Comparison of ENCODE assay signal across 11 cellular contexts in the genomic region with DNA sequence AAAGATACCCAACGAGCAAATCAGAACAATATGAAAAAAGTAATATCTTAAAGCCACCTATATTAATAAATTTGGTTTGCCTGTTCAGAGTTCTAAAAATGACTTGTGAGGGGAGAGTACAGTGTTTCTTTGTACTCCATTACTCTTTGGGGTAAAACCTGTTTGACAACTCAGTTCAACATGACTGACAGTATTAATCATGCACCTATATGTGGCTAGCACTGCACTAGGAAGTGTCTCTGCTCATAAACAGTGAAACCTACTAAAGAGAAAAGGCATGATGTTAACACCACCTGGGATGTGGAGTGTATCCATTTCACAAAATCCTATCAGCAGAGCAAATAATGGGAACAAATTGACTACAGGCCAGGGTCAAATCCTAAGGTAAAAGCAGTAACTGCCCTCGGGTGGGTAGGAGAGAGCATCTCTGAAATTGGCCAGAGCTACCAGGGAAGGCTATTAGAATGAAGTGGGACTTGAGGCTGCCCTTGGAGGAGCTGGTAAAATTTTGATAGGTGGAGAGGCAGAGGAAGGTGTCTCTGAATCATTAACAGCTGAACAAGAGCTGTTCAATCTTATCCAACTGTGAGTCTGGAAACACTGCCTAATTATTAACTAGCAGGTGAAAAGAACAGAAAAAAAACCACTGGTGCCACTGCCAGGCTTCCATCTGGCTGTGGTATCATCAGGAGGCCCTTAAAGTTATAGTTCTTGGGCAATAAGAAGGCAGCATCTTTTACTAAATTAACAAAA.
DNase-seq lines count a peak whose midpoint lies in the region; ATAC-seq, FAIRE-seq and TF ChIP-seq lines count a peak whose summit lies in the region.
"Had no signal": no experiment of that assay in that cellular context is flagged by ENCODE, and none has a peak within 500 bp of the region (broad histone marks: within the 10 kb centered on the region; RNA-seq: fewer than 3 reads in every experiment).

No MANE protein-coding gene starts in this region.

- H3K4me2 ChIP-seq in keratinocyte (ENCODE audit: control insufficient read depth, extremely low read depth, insufficient read depth, low read depth, low read length), result peak overlapping the region; percentile 67
- H3K4me2 ChIP-seq: BLaER1 treated with 17β-estradiol and CSF1 and Interleukin-3, amounts not matched to agents 10 nM and 100 nM had no signal

- H3K4me3 Mint-ChIP-seq in natural killer cell, result no peak overlapping the region
- H3K4me3 Mint-ChIP-seq in activated T-helper 17 cell treated with anti-CD3 and anti-CD28 coated beads, Interleukin-2, amount 50 U/mL, for 72 hours, result no peak overlapping the region
- H3K4me3 Mint-ChIP-seq: naive thymus-derived CD8-positive, alpha-beta T cell had no signal

- peaks cover 10% of the 10 kb centered on the region for H3K4me1 ChIP-seq in keratinocyte (ENCODE audit: control insufficient read depth, extremely low read depth, insufficient read depth, low read length)

- no peaks in the 10 kb centered on the region for H3K27me3 ChIP-seq in keratinocyte (ENCODE audit: control insufficient read depth, extremely low read depth, insufficient read depth, low read length)

- ATAC-seq in GM21447 (IDR thresholded peaks at IDR 0.05; ENCODE audit: unreplicated experiment) (peak; percentile 56), natural killer cell (no peak)
- no peak for ATAC-seq in activated T-helper 17 cell treated with anti-CD3 and anti-CD28 coated beads, Interleukin-2, amount 50 U/mL, for 72 hours (replicated peaks)
- ATAC-seq: naive thymus-derived CD8-positive, alpha-beta T cell had no signal

- DNase-seq in DMS 273 treated with DMSO at 0.1 percent for 48 hours (lab: John Stamatoyannopoulos, UW) (peak; percentile 22), NCI-H1105 (lab: John Stamatoyannopoulos, UW) (peak; percentile 72), keratinocyte (ENCODE audit: low read depth, low spot score) (no peak), RCC 7860 (ENCODE audit: low spot score) (no peak), natural killer cell (no peak), NOMO-1 treated with DMSO at 0.1 percent for 48 hours (lab: John Stamatoyannopoulos, UW; ENCODE audit: unreplicated experiment) (no peak)
- DNase-seq: amniotic stem cell; naive thymus-derived CD8-positive, alpha-beta T cell had no signal

- no peak overlapping the region for H3K27ac Mint-ChIP-seq in natural killer cell
- no peak overlapping the region for H3K27ac Mint-ChIP-seq in activated T-helper 17 cell treated with anti-CD3 and anti-CD28 coated beads, Interleukin-2, amount 50 U/mL, for 72 hours
- H3K27ac Mint-ChIP-seq: naive thymus-derived CD8-positive, alpha-beta T cell had no signal

- peaks cover 0 to 2% of the 10 kb centered on the region in 2 donors for H3K9me3 Mint-ChIP-seq in natural killer cell
- no peaks in the 10 kb centered on the region for H3K9me3 Mint-ChIP-seq in activated T-helper 17 cell treated with anti-CD3 and anti-CD28 coated beads, Interleukin-2, amount 50 U/mL, for 72 hours
- H3K9me3 Mint-ChIP-seq: naive thymus-derived CD8-positive, alpha-beta T cell had no signal

- H3K36me3 Mint-ChIP-seq in natural killer cell, result no peaks in the 10 kb centered on the region
- H3K36me3 Mint-ChIP-seq in activated T-helper 17 cell treated with anti-CD3 and anti-CD28 coated beads, Interleukin-2, amount 50 U/mL, for 72 hours (ENCODE audit: low read depth), result no peaks in the 10 kb centered on the region
- H3K36me3 Mint-ChIP-seq: naive thymus-derived CD8-positive, alpha-beta T cell had no signal

- peaks cover 3 to 17% of the 10 kb centered on the region in 2 donors for H3K27me3 Mint-ChIP-seq in natural killer cell (ENCODE audit: low read depth in 2 of 2)
- H3K27me3 Mint-ChIP-seq in activated T-helper 17 cell treated with anti-CD3 and anti-CD28 coated beads, Interleukin-2, amount 50 U/mL, for 72 hours, result peaks cover 13% of the 10 kb centered on the region

- no peaks in the 10 kb centered on the region for H3K9me3 ChIP-seq in keratinocyte (ENCODE audit: control insufficient read depth, low read depth, low read length)
- H3K9me3 ChIP-seq: BLaER1 treated with 17β-estradiol and CSF1 and Interleukin-3, amounts not matched to agents 10 nM and 100 nM had no signal

- no peak overlapping the region for H3K4me3 ChIP-seq in keratinocyte (ENCODE audit: control insufficient read depth in 2 of 3, extremely low read depth in 1 of 3, insufficient read depth in 2 of 3, low read depth in 1 of 3, low read length in 3 of 3)
- H3K4me3 ChIP-seq: BLaER1 treated with 17β-estradiol and CSF1 and Interleukin-3, amounts not matched to agents 10 nM and 100 nM had no signal

- no peaks in the 10 kb centered on the region for H3K36me3 ChIP-seq in keratinocyte (ENCODE audit: control insufficient read depth in 2 of 2, extremely low read depth in 1 of 2, insufficient read depth in 2 of 2, low read length in 2 of 2)
- H3K36me3 ChIP-seq: BLaER1 treated with 17β-estradiol and CSF1 and Interleukin-3, amounts not matched to agents 10 nM and 100 nM had no signal

- TF ChIP-seq CTCF in keratinocyte (optimal IDR thresholded peaks at IDR 0.05 in 1 of 3, IDR thresholded peaks at IDR 0.05 in 1 of 3, conservative IDR thresholded peaks at IDR 0.05 in 1 of 3; ENCODE audit: extremely low read depth in 1 of 3, insufficient read depth in 2 of 3, low read length in 3 of 3) (no peak), natural killer cell (IDR thresholded peaks at IDR 0.05) (no peak)

- dilution Hi-C loops in keratinocyte (cut with MboI; ENCODE audit: extremely low pct_ligation_motif_present, low sequenced_read_pairs), result no loop called here

- H4K20me1 ChIP-seq in keratinocyte (ENCODE audit: control insufficient read depth, extremely low read depth, insufficient read depth, low read length), result no peaks in the 10 kb centered on the region
- H4K20me1 ChIP-seq: BLaER1 treated with 17β-estradiol and CSF1 and Interleukin-3, amounts not matched to agents 10 nM and 100 nM had no signal

- intact Hi-C loops in natural killer cell (cut with micrococcal nuclease), result no loop called here

- H2AFZ ChIP-seq in keratinocyte (ENCODE audit: control insufficient read depth, low read length), result peak overlapping the region; percentile 81

- FAIRE-seq in keratinocyte (lab: Jason Lieb, UNC), result peak; percentile 94
- no peak for FAIRE-seq in RCC 7860 (lab: Jason Lieb, UNC)

- no peaks in the 10 kb centered on the region for H3K4me1 Mint-ChIP-seq in natural killer cell
- no peaks in the 10 kb centered on the region for H3K4me1 Mint-ChIP-seq in activated T-helper 17 cell treated with anti-CD3 and anti-CD28 coated beads, Interleukin-2, amount 50 U/mL, for 72 hours
- H3K4me1 Mint-ChIP-seq: naive thymus-derived CD8-positive, alpha-beta T cell had no signal

- no peaks in the 10 kb centered on the region for H3K79me2 ChIP-seq in keratinocyte (ENCODE audit: control insufficient read depth, insufficient read depth, low read length)

- peak overlapping the region; percentile 41 for H3K27ac ChIP-seq in keratinocyte (ENCODE audit: control insufficient read depth, insufficient read depth, low read length)
- H3K27ac ChIP-seq: BLaER1 treated with 17β-estradiol and CSF1 and Interleukin-3, amounts not matched to agents 10 nM and 100 nM had no signal

- no peak overlapping the region for H3K9ac ChIP-seq in keratinocyte (ENCODE audit: control insufficient read depth, extremely low read depth, insufficient read depth, low read length)
- H3K9ac ChIP-seq: BLaER1 treated with 17β-estradiol and CSF1 and Interleukin-3, amounts not matched to agents 10 nM and 100 nM had no signal

- peaks cover 4% of the 10 kb centered on the region for H3K9me1 ChIP-seq in keratinocyte (ENCODE audit: control insufficient read depth, extremely low read depth, insufficient read depth, low read length)

Comparison
In these comparisons a context has a peak if more than half of its experiments do, and no peak if none do; other contexts are left out.
1. DNase-seq: peak in DMS 273 treated with DMSO at 0.1 percent for 48 hours (single experiment) and NCI-H1105 (single experiment); none in keratinocyte (single experiment), RCC 7860 (single experiment), natural killer cell (single experiment) and NOMO-1 treated with DMSO at 0.1 percent for 48 hours (single experiment).